ENCODE assay signal across 10 cellular contexts in the genomic region with DNA sequence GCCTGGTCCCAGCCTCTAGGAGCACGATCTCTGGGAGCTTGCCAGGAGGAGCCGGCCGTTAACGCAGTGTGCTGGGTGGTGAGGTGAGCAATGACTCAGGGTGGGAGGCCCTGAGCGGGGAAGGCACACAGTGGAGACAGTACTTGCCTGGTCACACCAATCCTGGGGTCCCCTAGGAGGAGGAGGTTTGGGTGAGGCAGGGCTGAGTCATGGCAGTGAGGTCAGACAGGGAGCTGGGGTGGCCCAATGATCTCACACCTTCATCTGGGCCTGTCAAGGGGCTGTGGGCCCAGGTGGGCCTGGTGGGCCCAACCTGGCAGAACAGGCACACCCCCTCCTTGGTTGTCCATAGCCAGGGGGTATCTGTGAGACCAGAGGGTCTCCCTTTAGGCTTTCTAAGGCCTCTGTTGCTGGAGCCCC. TPM values are rescaled to one million over a fixed set of nuclear protein-coding genes. Genes with fewer than 3 reads are reported as not detected.
DNase-seq lines count a peak whose midpoint lies in the region; ATAC-seq and TF ChIP-seq lines count a peak whose summit lies in the region.
"Had no signal": no experiment of that assay in that cellular context is flagged by ENCODE, and none has a peak within 500 bp of the region (broad histone marks: within the 10 kb centered on the region; RNA-seq: fewer than 3 reads in every experiment).

No MANE protein-coding gene starts in this region.

- H3K9me1 ChIP-seq in IMR-90 (ENCODE audit: insufficient read depth, low read length) = peaks cover 29% of the 10 kb centered on the region

- H3K36me3 ChIP-seq in IMR-90 (ENCODE audit: control insufficient read depth, insufficient read depth, low read length) (no peaks in the 10 kb centered on the region), brain microvascular endothelial cell (replicated peaks) (no peaks in the 10 kb centered on the region), mucosa of descending colon (ENCODE audit: low read depth) (no peaks in the 10 kb centered on the region)

- H3K56ac ChIP-seq in IMR-90 (ENCODE audit: extremely low read depth, insufficient read depth, low read length) = no peak overlapping the region

- H4K20me1 ChIP-seq in IMR-90 (ENCODE audit: insufficient read depth, low read length) = no peaks in the 10 kb centered on the region; the same call in 1 of the 2 replicates

- peak overlapping the region; percentile 31 for H2AK9ac ChIP-seq in IMR-90 (replicated peaks; ENCODE audit: low read depth, low read length, poor library complexity)

- H2BK120ac ChIP-seq in IMR-90 (ENCODE audit: low read depth, low read length) = peak overlapping the region; percentile 74

- peak overlapping the region; percentile 32 for H2BK5ac ChIP-seq in IMR-90 (ENCODE audit: low read depth, low read length, poor library complexity, severe bottlenecking)

- peak overlapping the region; percentile 86 for H4K91ac ChIP-seq in IMR-90 (ENCODE audit: insufficient read depth, low read depth, low read length)

- no peak overlapping the region for H3K14ac ChIP-seq in IMR-90 (replicated peaks; ENCODE audit: low read depth, low read length)

- no peak overlapping the region for H3K9ac ChIP-seq in IMR-90 (ENCODE audit: low read depth, low read length)

- H3K4ac ChIP-seq in IMR-90 (ENCODE audit: low read depth, low read length) = peak overlapping the region; percentile 80

- H2AK5ac ChIP-seq in IMR-90 (ENCODE audit: low read depth, low read length) = peak overlapping the region; percentile 92

- no peak overlapping the region for H3K4me2 ChIP-seq in IMR-90 (ENCODE audit: low read depth, low read length)

- H2AFZ ChIP-seq in IMR-90 (replicated peaks; ENCODE audit: low read length, poor library complexity) = peak overlapping the region; percentile 79

- peak overlapping the region; percentile 80 for H2BK20ac ChIP-seq in IMR-90 (ENCODE audit: low read depth, low read length)

- POLR2A ChIA-PET in IMR-90 (lab: Charles Lee; ENCODE audit: unreplicated experiment) = no interaction called here

- H3K18ac ChIP-seq in IMR-90 (ENCODE audit: low read depth, low read length) = no peak overlapping the region; the same call in 1 of the 2 replicates

- ATAC-seq in IMR-90 (ENCODE audit: low read depth) = peak; percentile 38
- peak; percentile 2 for ATAC-seq in mucosa of descending colon
- ATAC-seq: T-cell had no signal

- no peak overlapping the region; the same call in 1 of the 2 replicates for H4K5ac ChIP-seq in IMR-90 (ENCODE audit: low read depth, low read length)

- intact Hi-C loops in IMR-90 (cut with micrococcal nuclease) = no loop called here
- intact Hi-C loops in mucosa of descending colon (cut with DNase I, micrococcal nuclease) = no loop called here

- no peaks in the 10 kb centered on the region for H3K27me3 ChIP-seq in IMR-90 (ENCODE audit: control insufficient read depth, insufficient read depth, low read length)
- H3K27me3 ChIP-seq in brain microvascular endothelial cell (replicated peaks) = no peaks in the 10 kb centered on the region

- DNase-seq in ELR (ENCODE audit: low read depth) = peak; percentile 99
- DNase-seq in IMR-90 = peak; percentile 95
- peak; percentile 91 for DNase-seq in brain microvascular endothelial cell
- DNase-seq in mucosa of descending colon = peak in 2 of 3 donors; percentile 31 to 44
- DNase-seq in HuH-7.5 (ENCODE audit: low spot score) = no peak
- no peak for DNase-seq in NCI-H524 (lab: John Stamatoyannopoulos, UW)
- no peak for DNase-seq in NCI-H146 treated with DMSO at 0.1 percent for 48 hours (lab: John Stamatoyannopoulos, UW; ENCODE audit: unreplicated experiment)
- no peak for DNase-seq in NCI-H345 treated with DMSO at 0.1 percent for 48 hours (lab: John Stamatoyannopoulos, UW; ENCODE audit: unreplicated experiment)
- DNase-seq: NCI-H2107, T-cell had no signal

- H3K4me3 ChIP-seq in IMR-90 (ENCODE audit: insufficient read depth, low read depth, low read length) (no peak overlapping the region), brain microvascular endothelial cell (ENCODE audit: low read depth, low read length) (no peak overlapping the region), mucosa of descending colon (no peak overlapping the region)

- no peak for TF ChIP-seq CTCF in IMR-90 (conservative IDR thresholded peaks at IDR 0.05; ENCODE audit: low read depth, low read length)
- TF ChIP-seq CTCF in brain microvascular endothelial cell (IDR thresholded peaks at IDR 0.05; ENCODE audit: low read depth, low read length, missing control alignments) = no peak
- TF ChIP-seq CTCF in mucosa of descending colon (IDR thresholded peaks at IDR 0.05) = no peak

- no peak for TF ChIP-seq RAD21 in IMR-90 (IDR thresholded peaks at IDR 0.05; ENCODE audit: low read length)

- H3K27ac ChIP-seq in IMR-90 (ENCODE audit: insufficient read depth, low read length) = no peak overlapping the region
- peak overlapping the region; percentile 46 for H3K27ac ChIP-seq in brain microvascular endothelial cell

- H4K8ac ChIP-seq in IMR-90 (ENCODE audit: low read depth in 2 of 2, low read length in 2 of 2) = peak overlapping the region in 1 of 2 experiments; percentile 39; a peak in 2 of 4 replicates

- dilution Hi-C loops in IMR-90 (cut with HindIII; ENCODE audit: low sequenced_read_pairs, unreplicated experiment) = no loop called here

- CTCF ChIA-PET in IMR-90 (lab: Yijun Ruan, JAX) = interaction anchor here (1.8 kb wide), 1 partner anchor 60 kb away, joined by 4 read pairs; no protein-coding TSS in a partner anchor

- WGBS in IMR-90 (ENCODE audit: extremely low coverage in 2 of 2, insufficient read length in 1 of 2), 2 experiments = 10% methylated on average over 4 of the region's 5 CpGs; no CpG with 5 or more reads in 1 of the 2 experiments

- H3K23ac ChIP-seq in IMR-90 (ENCODE audit: low read depth, low read length) = no peak overlapping the region

- TF ChIP-seq POLR2A in IMR-90 (IDR thresholded peaks at IDR 0.05; ENCODE audit: low read depth, low read length) = no peak

- in situ Hi-C loops in IMR-90 (cut with MboI; ENCODE audit: low sequenced_read_pairs) = no loop called here
- in situ Hi-C loops in brain microvascular endothelial cell (cut with HindIII; ENCODE audit: low pct_ligation_motif_present, low sequenced_read_pairs) = no loop called here

- H3K9me3 ChIP-seq in IMR-90 (ENCODE audit: control insufficient read depth, insufficient read depth, low read length) (no peaks in the 10 kb centered on the region), mucosa of descending colon (no peaks in the 10 kb centered on the region)

- H3K4me1 ChIP-seq in IMR-90 (ENCODE audit: control insufficient read depth, insufficient read depth, low read length) = peaks cover 22% of the 10 kb centered on the region
- peaks cover 21% of the 10 kb centered on the region for H3K4me1 ChIP-seq in mucosa of descending colon (ENCODE audit: low read depth)

- no peaks in the 10 kb centered on the region for H3K79me1 ChIP-seq in IMR-90 (ENCODE audit: low read depth in 1 of 2, low read length in 2 of 2)

- BruUV-seq in IMR-90 (replicated peaks; lab: Mats Ljungman, UMichigan) = no TSS peak

- peak overlapping the region; percentile 87; the same call in 2 of the 3 replicates for H2BK15ac ChIP-seq in IMR-90 (ENCODE audit: low read depth, low read length)

TF ChIP-seq in IMR-90, 13 proteins besides CTCF, POLR2A, EP300 and RAD21:
- TF ChIP-seq MXI1 (IDR thresholded peaks at IDR 0.05; ENCODE audit: borderline replicate concordance, low read depth, low read length) (no peak), CEBPB (IDR thresholded peaks at IDR 0.05; ENCODE audit: low read depth, low read length) (peak; percentile 38; the same call in 1 of the 2 replicates), SMC3 (IDR thresholded peaks at IDR 0.05; ENCODE audit: low read depth, low read length) (no peak), MAFK (IDR thresholded peaks at IDR 0.05; ENCODE audit: low read depth, low read length) (no peak), RCOR1 (IDR thresholded peaks at IDR 0.05; ENCODE audit: insufficient replicate concordance, low read length) (no peak), MAZ (IDR thresholded peaks at IDR 0.05; ENCODE audit: borderline replicate concordance, low read depth, low read length) (peak; percentile 69; the same call in 1 of the 2 replicates), FOS (IDR thresholded peaks at IDR 0.05; ENCODE audit: low read depth, low read length) (peak; percentile 93), BHLHE40 (IDR thresholded peaks at IDR 0.05; ENCODE audit: low read depth, low read length) (peak; percentile 74), NFE2L2 (IDR thresholded peaks at IDR 0.05; ENCODE audit: low read depth, low read length) (peak; percentile 72; the same call in 1 of the 2 replicates), RFX5 (IDR thresholded peaks at IDR 0.05; ENCODE audit: low read depth, low read length) (no peak), CHD1 (IDR thresholded peaks at IDR 0.05; ENCODE audit: low read depth, low read length) (no peak)
- TF ChIP-seq, protein P1, sequence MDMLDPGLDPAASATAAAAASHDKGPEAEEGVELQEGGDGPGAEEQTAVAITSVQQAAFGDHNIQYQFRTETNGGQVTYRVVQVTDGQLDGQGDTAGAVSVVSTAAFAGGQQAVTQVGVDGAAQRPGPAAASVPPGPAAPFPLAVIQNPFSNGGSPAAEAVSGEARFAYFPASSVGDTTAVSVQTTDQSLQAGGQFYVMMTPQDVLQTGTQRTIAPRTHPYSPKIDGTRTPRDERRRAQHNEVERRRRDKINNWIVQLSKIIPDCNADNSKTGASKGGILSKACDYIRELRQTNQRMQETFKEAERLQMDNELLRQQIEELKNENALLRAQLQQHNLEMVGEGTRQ (IDR thresholded peaks at IDR 0.05; ENCODE audit: low read depth, low read length) = no peak
- TF ChIP-seq, protein P2, sequence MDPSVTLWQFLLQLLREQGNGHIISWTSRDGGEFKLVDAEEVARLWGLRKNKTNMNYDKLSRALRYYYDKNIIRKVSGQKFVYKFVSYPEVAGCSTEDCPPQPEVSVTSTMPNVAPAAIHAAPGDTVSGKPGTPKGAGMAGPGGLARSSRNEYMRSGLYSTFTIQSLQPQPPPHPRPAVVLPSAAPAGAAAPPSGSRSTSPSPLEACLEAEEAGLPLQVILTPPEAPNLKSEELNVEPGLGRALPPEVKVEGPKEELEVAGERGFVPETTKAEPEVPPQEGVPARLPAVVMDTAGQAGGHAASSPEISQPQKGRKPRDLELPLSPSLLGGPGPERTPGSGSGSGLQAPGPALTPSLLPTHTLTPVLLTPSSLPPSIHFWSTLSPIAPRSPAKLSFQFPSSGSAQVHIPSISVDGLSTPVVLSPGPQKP (IDR thresholded peaks at IDR 0.05; ENCODE audit: borderline replicate concordance, low read depth, low read length) = no peak
TF ChIP-seq in IMR-90: peak in this region for 5.

RNA-seq across cellular contexts. Expression of a gene that starts 8.6 kb away (rescaled TPM):
- total RNA-seq in IMR-90 (2012; rRNA removed) (not detected in 2 replicates), mucosa of descending colon (1 to 10 TPM; 1.6 to 5.8 (median 2.0) TPM)
- 0.22 and 0.27 TPM in 2 replicates for polyA plus RNA-seq in IMR-90 (2012; rRNA removed)
- polyA plus RNA-seq in IMR-90 (2012; cell fraction: cytosol; rRNA removed) = 0.05 and 0.14 TPM in 2 replicates
- 0.69 and 1.0 TPM in 2 replicates for polyA plus RNA-seq in IMR-90 (2012; cell fraction: nucleus; rRNA removed; ENCODE audit: low replicate concordance)
- total RNA-seq: T-cell had no signal

Comparison
In these comparisons a context has a peak if more than half of its experiments do, and no peak if none do; other contexts are left out.
1. DNase-seq: peak in ELR (single experiment), IMR-90 (single experiment), brain microvascular endothelial cell (single experiment) and mucosa of descending colon (2 of 3); none in HuH-7.5 (single experiment), NCI-H524 (0 of 2), NCI-H146 treated with DMSO at 0.1 percent for 48 hours (single experiment) and NCI-H345 treated with DMSO at 0.1 percent for 48 hours (single experiment).